ENCODE assay signal across 1 cellular context in genomic region chr10:118568327-118568848, GRCh38.
TF ChIP-seq lines count a peak whose summit lies in the region.

No MANE protein-coding gene starts in this region.

TF ChIP-seq in H1, 55 proteins besides CTCF, POLR2A, EP300 and RAD21 (continued from another document):
- TF ChIP-seq SIN3A (conservative IDR thresholded peaks at IDR 0.05 in 1 of 2, IDR thresholded peaks at IDR 0.05 in 1 of 2; ENCODE audit: low read depth in 1 of 2, low read length in 2 of 2), result no peak
- TF ChIP-seq TAF1 (IDR thresholded peaks at IDR 0.05; ENCODE audit: low read depth, low read length), result no peak
- no peak for TF ChIP-seq POU5F1 (IDR thresholded peaks at IDR 0.05; ENCODE audit: low read depth, low read length)
- TF ChIP-seq, protein P1, sequence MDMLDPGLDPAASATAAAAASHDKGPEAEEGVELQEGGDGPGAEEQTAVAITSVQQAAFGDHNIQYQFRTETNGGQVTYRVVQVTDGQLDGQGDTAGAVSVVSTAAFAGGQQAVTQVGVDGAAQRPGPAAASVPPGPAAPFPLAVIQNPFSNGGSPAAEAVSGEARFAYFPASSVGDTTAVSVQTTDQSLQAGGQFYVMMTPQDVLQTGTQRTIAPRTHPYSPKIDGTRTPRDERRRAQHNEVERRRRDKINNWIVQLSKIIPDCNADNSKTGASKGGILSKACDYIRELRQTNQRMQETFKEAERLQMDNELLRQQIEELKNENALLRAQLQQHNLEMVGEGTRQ (IDR thresholded peaks at IDR 0.05; ENCODE audit: low read length), result no peak
- TF ChIP-seq, protein P2, sequence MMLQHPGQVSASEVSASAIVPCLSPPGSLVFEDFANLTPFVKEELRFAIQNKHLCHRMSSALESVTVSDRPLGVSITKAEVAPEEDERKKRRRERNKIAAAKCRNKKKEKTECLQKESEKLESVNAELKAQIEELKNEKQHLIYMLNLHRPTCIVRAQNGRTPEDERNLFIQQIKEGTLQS (IDR thresholded peaks at IDR 0.05; ENCODE audit: insufficient read depth, low read depth, low read length), result no peak
- no peak for TF ChIP-seq CTBP2 (IDR thresholded peaks at IDR 0.05; ENCODE audit: borderline replicate concordance, insufficient read depth, insufficient read length, low read length)
- TF ChIP-seq SUZ12 (IDR thresholded peaks at IDR 0.05; ENCODE audit: low read length), result no peak
- TF ChIP-seq RNF2 (IDR thresholded peaks at IDR 0.05; ENCODE audit: borderline replicate concordance, low read depth, low read length, missing control alignments, poor library complexity, severe bottlenecking), result no peak
- no peak for TF ChIP-seq CHD7 (IDR thresholded peaks at IDR 0.05; ENCODE audit: insufficient replicate concordance, low read length)
- no peak for TF ChIP-seq EZH2 (IDR thresholded peaks at IDR 0.05; ENCODE audit: low read depth, low read length, severe bottlenecking)
